Comparison of ENCODE assay signal across 24 cellular contexts in the genomic region with DNA sequence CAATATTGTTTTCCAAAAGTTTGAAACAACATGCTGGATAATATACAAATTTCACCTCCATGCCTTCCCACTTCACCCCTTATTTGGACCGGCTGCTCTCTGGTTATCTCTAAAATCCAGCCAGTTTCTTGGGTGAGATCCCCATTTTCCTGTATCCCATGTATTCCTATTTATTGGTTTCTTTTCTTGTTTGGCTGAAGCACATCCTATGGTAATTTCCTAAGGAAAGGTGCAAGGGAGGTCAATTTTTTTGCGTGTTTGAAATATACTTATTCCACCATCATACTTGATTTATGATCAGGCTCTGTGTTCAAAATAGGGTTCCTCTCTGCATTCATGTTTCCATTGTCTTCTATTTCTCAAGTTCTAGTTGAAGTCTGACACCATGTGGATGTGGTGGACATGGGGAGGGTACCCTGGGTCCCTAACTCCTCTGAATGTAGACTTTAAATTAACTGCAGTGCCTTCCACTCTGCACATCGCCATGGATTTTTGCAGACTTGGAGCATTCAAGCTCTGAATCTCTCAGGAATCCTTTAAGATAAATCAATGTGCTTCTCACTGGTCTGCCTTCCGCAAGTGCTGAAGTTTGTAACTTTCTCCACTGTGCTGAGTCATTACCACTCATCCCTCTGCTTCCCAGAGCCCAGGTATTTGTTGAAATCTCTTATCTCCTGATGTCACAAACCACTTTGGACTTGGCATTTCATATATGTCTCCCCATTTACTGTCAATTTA. TPM values are rescaled to one million over a fixed set of nuclear protein-coding genes. Genes with fewer than 3 reads are reported as not detected.
A peak's percentile ranks its signal among the peaks of the same experiment; 100 is the strongest.
DNase-seq lines count a peak whose midpoint lies in the region; ATAC-seq, FAIRE-seq and TF ChIP-seq lines count a peak whose summit lies in the region.
"Had no signal": no experiment of that assay in that cellular context is flagged by ENCODE, and none has a peak within 500 bp of the region (broad histone marks: within the 10 kb centered on the region; RNA-seq: fewer than 3 reads in every experiment).

No MANE protein-coding gene starts in this region.

- peak in 1 of 2 experiments; percentile 31; a peak in 2 of 4 replicates for TF ChIP-seq RAD21 in K562 (CRISPR knock-in tag; conservative IDR thresholded peaks at IDR 0.05 in 1 of 2, IDR thresholded peaks at IDR 0.05 in 1 of 2)
- TF ChIP-seq RAD21 in HepG2 (CRISPR knock-in tag; IDR thresholded peaks at IDR 0.05): no peak

- CTCF ChIA-PET in K562 (lab: Yijun Ruan, JAX; ENCODE audit: low intra/inter-chr PET ratio) (no interaction called here), HepG2 (lab: Yijun Ruan, JAX; ENCODE audit: low intra/inter-chr PET ratio, low total read pairs) (no interaction called here)

- H3K27ac ChIP-seq in GM23338 (ENCODE audit: low read depth): no peak overlapping the region
- H3K27ac ChIP-seq in OCI-LY3 (ENCODE audit: low read length): no peak overlapping the region
- H3K27ac ChIP-seq in K562 (ENCODE audit: extremely low read depth, low read depth, low read length): no peak overlapping the region
- H3K27ac ChIP-seq in HepG2 (ENCODE audit: extremely low read length, insufficient read depth, low read length): no peak overlapping the region
- H3K27ac ChIP-seq: adrenal gland; BLaER1 treated with 17β-estradiol and CSF1 and Interleukin-3, amounts not matched to agents 10 nM and 100 nM; colonic mucosa; epithelial cell of prostate; heart left ventricle; neutrophil; testis had no signal

- H2AFZ ChIP-seq in GM23338: no peak overlapping the region
- no peak overlapping the region for H2AFZ ChIP-seq in OCI-LY3 (ENCODE audit: low read depth, low read length)
- no peak overlapping the region for H2AFZ ChIP-seq in K562 (ENCODE audit: low read depth, low read length)
- H2AFZ ChIP-seq in HepG2 (ENCODE audit: low read length): no peak overlapping the region

- no peak overlapping the region for H3K4me3 Mint-ChIP-seq in GM23338
- H3K4me3 Mint-ChIP-seq in activated naive CD8-positive, alpha-beta T cell treated with anti-CD3 and anti-CD28 coated beads for 36 hours: no peak overlapping the region
- H3K4me3 Mint-ChIP-seq in type B pancreatic cell: no peak overlapping the region
- H3K4me3 Mint-ChIP-seq: activated CD4-positive, alpha-beta memory T cell treated with anti-CD3 and anti-CD28 coated beads, Interleukin-2, amount 10 ng/mL, durations not matched to agents 7 days and 5 days had no signal

- 3% methylated on average over 4 of the region's 4 CpGs for WGBS in K562 (ENCODE audit: insufficient coverage, low coverage, missing lambda C conversion rate)
- WGBS in HepG2 (ENCODE audit: low lambda C conversion rate): 49% methylated on average over 4 of the region's 4 CpGs

- no peaks in the 10 kb centered on the region for H3K9me2 ChIP-seq in GM23338 (ENCODE audit: insufficient read depth)

- TF ChIP-seq POLR2A in K562 (conservative IDR thresholded peaks at IDR 0.05) (no peak), HepG2 (IDR thresholded peaks at IDR 0.05; ENCODE audit: insufficient read depth in 1 of 2, low read depth in 2 of 2, low read length in 2 of 2) (no peak)

- in situ Hi-C loops in K562 (cut with MboI) (no loop called here), HepG2 (cut with HindIII; ENCODE audit: extremely low pct_ligation_motif_present, low pct_unique_long_range_greater_than_20kb) (loop anchor here (25.0 kb wide), 1 partner anchor 563 kb away; no protein-coding TSS in a partner anchor)

- BruUV-seq in K562 (replicated peaks; lab: Mats Ljungman, UMichigan): no TSS peak
- BruUV-seq in HepG2 (replicated peaks; lab: Mats Ljungman, UMichigan): no TSS peak

- H3K9me3 ChIP-seq in OCI-LY3 (ENCODE audit: insufficient read depth, low read length) (no peaks in the 10 kb centered on the region), K562 (replicated peaks; ENCODE audit: control insufficient read depth, insufficient read depth, low read depth, low read length) (no peaks in the 10 kb centered on the region), HepG2 (ENCODE audit: low read length) (no peaks in the 10 kb centered on the region)
- H3K9me3 ChIP-seq: adrenal gland; BLaER1 treated with 17β-estradiol and CSF1 and Interleukin-3, amounts not matched to agents 10 nM and 100 nM; colonic mucosa; heart left ventricle; neutrophil; sigmoid colon; testis had no signal

- H3K27ac Mint-ChIP-seq in GM23338 (peak overlapping the region; percentile 50; the same call in 1 of the 2 replicates), type B pancreatic cell (no peak overlapping the region)
- H3K27ac Mint-ChIP-seq in activated naive CD8-positive, alpha-beta T cell treated with anti-CD3 and anti-CD28 coated beads for 36 hours: no peak overlapping the region
- H3K27ac Mint-ChIP-seq: activated CD4-positive, alpha-beta memory T cell treated with anti-CD3 and anti-CD28 coated beads, Interleukin-2, amount 10 ng/mL, durations not matched to agents 7 days and 5 days had no signal

- ATAC-seq in GM23338 (no peak), K562 (peak; percentile 36), HepG2 (no peak), HG02623 (IDR thresholded peaks at IDR 0.05; ENCODE audit: unreplicated experiment) (no peak)
- ATAC-seq: heart left ventricle had no signal

- no peak for TF ChIP-seq EP300 in K562 (IDR thresholded peaks at IDR 0.05; ENCODE audit: low read length)
- TF ChIP-seq EP300 in HepG2 (IDR thresholded peaks at IDR 0.05; ENCODE audit: low read depth in 2 of 2, low read length in 2 of 2): no peak
- TF ChIP-seq EP300 in HepG2 (CRISPR knock-in tag; IDR thresholded peaks at IDR 0.05; ENCODE audit: borderline replicate concordance): no peak

- H3K4me3 ChIP-seq in GM23338 (no peak overlapping the region), OCI-LY3 (ENCODE audit: low read length) (no peak overlapping the region), K562 (no peak overlapping the region), HepG2 (replicated peaks in 1 of 3; ENCODE audit: insufficient read depth in 1 of 3, low read depth in 2 of 3, low read length in 3 of 3) (no peak overlapping the region)
- H3K4me3 ChIP-seq: adrenal gland; BLaER1 treated with 17β-estradiol and CSF1 and Interleukin-3, amounts not matched to agents 10 nM and 100 nM; colonic mucosa; heart left ventricle; sigmoid colon; testis had no signal

- H3K36me3 Mint-ChIP-seq in GM23338 (ENCODE audit: low read depth): no peaks in the 10 kb centered on the region
- H3K36me3 Mint-ChIP-seq in activated naive CD8-positive, alpha-beta T cell treated with anti-CD3 and anti-CD28 coated beads for 36 hours: no peaks in the 10 kb centered on the region
- H3K36me3 Mint-ChIP-seq in type B pancreatic cell: no peaks in the 10 kb centered on the region

- H3K9ac ChIP-seq in OCI-LY3 (ENCODE audit: low read length): no peak overlapping the region
- no peak overlapping the region for H3K9ac ChIP-seq in K562 (ENCODE audit: insufficient read depth in 1 of 2, low read depth in 2 of 2, low read length in 2 of 2)
- no peak overlapping the region for H3K9ac ChIP-seq in HepG2 (ENCODE audit: insufficient read depth, low read depth, low read length)
- H3K9ac ChIP-seq: BLaER1 treated with 17β-estradiol and CSF1 and Interleukin-3, amounts not matched to agents 10 nM and 100 nM had no signal

- H4K20me1 ChIP-seq in GM23338 (replicated peaks; ENCODE audit: insufficient read depth) (no peaks in the 10 kb centered on the region), OCI-LY3 (ENCODE audit: insufficient read depth, low read length) (no peaks in the 10 kb centered on the region), K562 (replicated peaks; ENCODE audit: control insufficient read depth, insufficient read depth, low read length) (no peaks in the 10 kb centered on the region), HepG2 (ENCODE audit: insufficient read depth, low read length) (peaks cover 13% of the 10 kb centered on the region; the same call in 1 of the 2 replicates)

- peaks cover 28% of the 10 kb centered on the region for H3K4me1 Mint-ChIP-seq in GM23338
- H3K4me1 Mint-ChIP-seq in activated naive CD8-positive, alpha-beta T cell treated with anti-CD3 and anti-CD28 coated beads for 36 hours: peaks cover 2% of the 10 kb centered on the region
- H3K4me1 Mint-ChIP-seq in type B pancreatic cell (ENCODE audit: unreplicated experiment): peaks cover 36% of the 10 kb centered on the region
- H3K4me1 Mint-ChIP-seq: activated CD4-positive, alpha-beta memory T cell treated with anti-CD3 and anti-CD28 coated beads, Interleukin-2, amount 10 ng/mL, durations not matched to agents 7 days and 5 days had no signal

- no peaks in the 10 kb centered on the region for H3K36me3 ChIP-seq in GM23338 (ENCODE audit: insufficient read depth)
- no peaks in the 10 kb centered on the region for H3K36me3 ChIP-seq in OCI-LY3 (replicated peaks; ENCODE audit: low read depth, low read length)
- no peaks in the 10 kb centered on the region for H3K36me3 ChIP-seq in K562 (ENCODE audit: control insufficient read depth, insufficient read depth, low read length)
- H3K36me3 ChIP-seq in HepG2 (replicated peaks in 1 of 2; ENCODE audit: control insufficient read depth in 1 of 2, insufficient read depth in 2 of 2, low read length in 2 of 2): no peaks in the 10 kb centered on the region
- H3K36me3 ChIP-seq: adrenal gland; BLaER1 treated with 17β-estradiol and CSF1 and Interleukin-3, amounts not matched to agents 10 nM and 100 nM; colonic mucosa; heart left ventricle; neutrophil; sigmoid colon had no signal

- H3K9me1 ChIP-seq in K562 (ENCODE audit: control insufficient read depth, insufficient read depth, low read length): no peaks in the 10 kb centered on the region

- POLR2A ChIA-PET in K562 (lab: Yijun Ruan, JAX) (no interaction called here), HepG2 (lab: Yijun Ruan, JAX) (no interaction called here)

- H3K79me2 ChIP-seq in GM23338 (replicated peaks; ENCODE audit: insufficient read depth) (no peaks in the 10 kb centered on the region), OCI-LY3 (ENCODE audit: low read length) (no peaks in the 10 kb centered on the region), K562 (ENCODE audit: control insufficient read depth, insufficient read depth, low read length) (no peaks in the 10 kb centered on the region), HepG2 (ENCODE audit: insufficient read depth, low read length) (no peaks in the 10 kb centered on the region)

- no peak for DNase-seq in GM23338 (ENCODE audit: low spot score)
- DNase-seq in K562 (ENCODE audit: extremely low read depth in 1 of 4, low spot score in 3 of 4): peak in 3 of 4 experiments; percentile 31 to 45 (median 38)
- no peak for DNase-seq in HepG2 (ENCODE audit: low spot score)
- DNase-seq in activated naive CD8-positive, alpha-beta T cell treated with anti-CD3 and anti-CD28 coated beads for 36 hours: no peak
- no peak for DNase-seq in D721Med (ENCODE audit: insufficient read length, low spot score)
- DNase-seq in type B pancreatic cell (ENCODE audit: extremely low spot score, unreplicated experiment): no peak
- DNase-seq: activated CD4-positive, alpha-beta memory T cell treated with anti-CD3 and anti-CD28 coated beads, Interleukin-2, amount 10 ng/mL, durations not matched to agents 7 days and 5 days; adrenal gland; colonic mucosa; DMS79 treated with DMSO at 0.1 percent for 48 hours; H7; heart left ventricle; islet precursor cell; NCI-H1092; NCI-H2171; sigmoid colon; stimulated activated CD4-positive, alpha-beta T cell treated with anti-CD3 and anti-CD28 coated beads, Interleukin-4, amount 100 ng/mL, for 1 hour; stimulated activated CD8-positive, alpha-beta memory T cell treated with anti-CD3 and anti-CD28 coated beads, Interleukin-4, amount 100 ng/mL, for 48 hours; testis had no signal

- TF ChIP-seq CTCF in GM23338 (conservative IDR thresholded peaks at IDR 0.05; ENCODE audit: low read depth in 2 of 2) (no peak), OCI-LY3 (IDR thresholded peaks at IDR 0.05; ENCODE audit: low read depth, low read length) (peak; percentile 37), K562 (IDR thresholded peaks at IDR 0.05 in 2 of 3, conservative IDR thresholded peaks at IDR 0.05 in 1 of 3; ENCODE audit: insufficient read depth in 2 of 3, low read depth in 1 of 3, low read length in 3 of 3) (peak in 1 of 3 experiments; percentile 19; a peak in 1 of 6 replicates), HepG2 (CRISPR knock-in tag; IDR thresholded peaks at IDR 0.05) (peak; percentile 32; the same call in 1 of the 2 replicates), D721Med (IDR thresholded peaks at IDR 0.05; ENCODE audit: insufficient read depth, missing control alignments) (no peak), type B pancreatic cell (conservative IDR thresholded peaks at IDR 0.05) (no peak)

- H3K27me3 ChIP-seq in GM23338 (ENCODE audit: insufficient read depth): no peaks in the 10 kb centered on the region
- H3K27me3 ChIP-seq in OCI-LY3 (ENCODE audit: low read depth, low read length): no peaks in the 10 kb centered on the region
- peaks cover 11 to 25% of the 10 kb centered on the region in 2 experiments for H3K27me3 ChIP-seq in K562 (ENCODE audit: control insufficient read depth in 2 of 2, insufficient read depth in 2 of 2, low read length in 2 of 2)
- H3K27me3 ChIP-seq in HepG2 (ENCODE audit: control insufficient read depth in 1 of 2, insufficient read depth in 2 of 2, low read length in 2 of 2): peaks cover 10 to 85% of the 10 kb centered on the region in 2 experiments; a peak in 4 of 5 replicates
- H3K27me3 ChIP-seq: adrenal gland, colonic mucosa, sigmoid colon, testis had no signal

- H3K4me1 ChIP-seq in GM23338 (ENCODE audit: insufficient read depth) (peaks cover 20% of the 10 kb centered on the region; the same call in 1 of the 2 replicates), OCI-LY3 (ENCODE audit: low read length) (peaks cover 53% of the 10 kb centered on the region), K562 (replicated peaks in 1 of 2; ENCODE audit: control insufficient read depth in 2 of 2, insufficient read depth in 2 of 2, low read length in 2 of 2) (peaks cover 5% of the 10 kb centered on the region in 2 experiments; a peak in 3 of 5 replicates), HepG2 (ENCODE audit: insufficient read depth, low read length) (0 out of 2 replicates have a peak, but pooled peaks cover 8% of the 10 kb centered on the region)
- H3K4me1 ChIP-seq: colonic mucosa had no signal

- peaks cover 19% of the 10 kb centered on the region for H3K27me3 Mint-ChIP-seq in GM23338 (ENCODE audit: insufficient read depth, low read depth, poor library complexity)
- H3K27me3 Mint-ChIP-seq in activated naive CD8-positive, alpha-beta T cell treated with anti-CD3 and anti-CD28 coated beads for 36 hours: peaks cover 11% of the 10 kb centered on the region
- peaks cover 29% of the 10 kb centered on the region for H3K27me3 Mint-ChIP-seq in type B pancreatic cell

- H3K4me2 ChIP-seq in GM23338: no peak overlapping the region
- no peak overlapping the region for H3K4me2 ChIP-seq in OCI-LY3 (ENCODE audit: low read length)
- H3K4me2 ChIP-seq in K562 (ENCODE audit: insufficient read depth, low read length): no peak overlapping the region
- no peak overlapping the region for H3K4me2 ChIP-seq in HepG2 (ENCODE audit: low read depth, low read length)
- H3K4me2 ChIP-seq: BLaER1 treated with 17β-estradiol and CSF1 and Interleukin-3, amounts not matched to agents 10 nM and 100 nM had no signal

- intact Hi-C loops in K562 (cut with micrococcal nuclease) (no loop called here), HepG2 (cut with micrococcal nuclease; ENCODE audit: unreplicated experiment) (loop anchor here (5.0 kb wide), 1 partner anchor 637 kb away; no protein-coding TSS in a partner anchor)

- H3K9me3 Mint-ChIP-seq in GM23338 (no peaks in the 10 kb centered on the region; the same call in 2 of the 3 replicates), type B pancreatic cell (no peaks in the 10 kb centered on the region)
- H3K9me3 Mint-ChIP-seq in activated naive CD8-positive, alpha-beta T cell treated with anti-CD3 and anti-CD28 coated beads for 36 hours: no peaks in the 10 kb centered on the region
- H3K9me3 Mint-ChIP-seq: activated CD4-positive, alpha-beta memory T cell treated with anti-CD3 and anti-CD28 coated beads, Interleukin-2, amount 10 ng/mL, durations not matched to agents 7 days and 5 days had no signal

- no peaks in the 10 kb centered on the region for H3F3A ChIP-seq in GM23338 (replicated peaks; ENCODE audit: low read depth)

- FAIRE-seq in K562 (lab: Jason Lieb, UNC) (peak; percentile 83), HepG2 (lab: Jason Lieb, UNC) (no peak), D721Med (lab: Jason Lieb, UNC) (no peak)

RNA-seq across cellular contexts. Expression of a gene that starts 52.1 kb away (rescaled TPM):
- total RNA-seq in GM23338 (2014; rRNA removed; shearing (Covaris generic)): 55.7 and 79.5 TPM in 2 replicates
- polyA plus RNA-seq in GM23338 (2016; fragmentation: Nextera tagmentation; extraction: Ambion mirVana) (9.2 and 10.4 TPM in 2 replicates), K562 (2011; rRNA removed) (6.4 and 14.8 TPM in 2 replicates), K562 (2014; fragmentation: Illumina TruSeq; extraction: Trizol) (14.4 and 30.2 TPM in 2 replicates), K562 (2014; fragmentation: Nextera tagmentation; extraction: Ambion mirVana) (1 to 10 TPM; 1.5 to 2.3 TPM), K562 (2014; rRNA removed) (21.1 and 25.2 TPM in 2 replicates), HepG2 (2011; rRNA removed) (10.8 and 13.8 TPM in 2 replicates)
- total RNA-seq in K562 (2011; cell fraction: chromatin; rRNA removed; ENCODE audit: low replicate concordance): 47.5 and 98.2 TPM in 2 replicates
- 56.7 and 69.2 TPM in 2 replicates for total RNA-seq in K562 (2011; cell fraction: nucleolus; rRNA removed)
- total RNA-seq in K562 (2011; cell fraction: nucleoplasm; rRNA removed): 49.1 and 56.6 TPM in 2 replicates
- total RNA-seq in K562 (2014; rRNA removed) (26.9 and 31.6 TPM in 2 replicates), K562 (2014; rRNA removed; fragmentation: Illumina TruSeq; extraction: Trizol) (13.4 and 14.2 TPM in 2 replicates), K562 (2015; rRNA removed; fragmentation: Illumina TruSeq; extraction: Trizol) (14.1 and 14.3 TPM in 2 replicates), K562 (2021) (78.3 and 84.2 TPM in 2 replicates), HepG2 (2016; rRNA removed; fragmentation: Illumina TruSeq; extraction: Trizol) (11.9 TPM in 2 replicates), type B pancreatic cell (ENCODE audit: low replicate concordance) (109 and 185 TPM in 2 replicates)
- 8.4 and 9.7 TPM in 2 replicates for polyA plus RNA-seq in K562 (2011; cell fraction: cytosol; rRNA removed)
- 34.5 and 47.6 TPM in 2 replicates for polyA plus RNA-seq in K562 (2011; cell fraction: nucleus; rRNA removed)
- polyA plus RNA-seq in K562 (2012): 33.7 and 52.9 TPM in 2 replicates
- 32.3 and 47.1 TPM in 2 replicates for polyA minus RNA-seq in K562 (2011; rRNA and poly(A)+ RNA removed)
- polyA minus RNA-seq in K562 (2011; cell fraction: cytosol; rRNA and poly(A)+ RNA removed): 34.6 and 56.1 TPM in 2 replicates
- polyA minus RNA-seq in K562 (2011; cell fraction: nucleus; rRNA and poly(A)+ RNA removed): 45.1 and 56.8 TPM in 2 replicates
- 4.3 and 4.6 TPM in 2 replicates for total RNA-seq in HepG2 (2016; cell fraction: cytosol; rRNA removed; fragmentation: Illumina TruSeq; extraction: Trizol; ENCODE audit: low read depth)
- 11.3 and 13.4 TPM in 2 replicates for total RNA-seq in HepG2 (2016; cell fraction: insoluble cytoplasmic fraction; rRNA removed; fragmentation: Illumina TruSeq; extraction: Trizol)
- total RNA-seq in HepG2 (2016; cell fraction: membrane; rRNA removed; fragmentation: Illumina TruSeq; extraction: Trizol): 6.8 and 8.2 TPM in 2 replicates
- total RNA-seq in HepG2 (2016; cell fraction: nucleus; rRNA removed; fragmentation: Illumina TruSeq; extraction: Trizol): 17.8 and 18.8 TPM in 2 replicates
- 7.1 and 8.6 TPM in 2 replicates for polyA plus RNA-seq in HepG2 (2011; cell fraction: cytosol; rRNA removed)
- polyA plus RNA-seq in HepG2 (2011; cell fraction: nucleus; rRNA removed): 48.8 and 69.4 TPM in 2 replicates
- polyA plus RNA-seq in HepG2 (2012): 21.9 and 27.0 TPM in 2 replicates
- 0.89 and 1.1 TPM in 2 replicates for polyA plus RNA-seq in HepG2 (2016; cell fraction: cytosol; fragmentation: Illumina TruSeq; extraction: Trizol; ENCODE audit: low read depth)
- polyA plus RNA-seq in HepG2 (2016; cell fraction: insoluble cytoplasmic fraction; fragmentation: Illumina TruSeq; extraction: Trizol; ENCODE audit: low read depth): 11.5 and 15.8 TPM in 2 replicates
- polyA plus RNA-seq in HepG2 (2016; cell fraction: membrane; fragmentation: Illumina TruSeq; extraction: Trizol; ENCODE audit: low read depth): 2.4 and 4.2 TPM in 2 replicates
- polyA plus RNA-seq in HepG2 (2016; cell fraction: nucleus; fragmentation: Illumina TruSeq; extraction: Trizol; ENCODE audit: insufficient read depth, low read depth): 22.7 and 23.0 TPM in 2 replicates
- 51.1 and 121 TPM in 2 replicates for polyA minus RNA-seq in HepG2 (2011; rRNA and poly(A)+ RNA removed; ENCODE audit: low replicate concordance)
- 16.1 and 16.6 TPM in 2 replicates for polyA minus RNA-seq in HepG2 (2011; cell fraction: cytosol; rRNA and poly(A)+ RNA removed)
- polyA minus RNA-seq in HepG2 (2011; cell fraction: nucleus; rRNA and poly(A)+ RNA removed): 57.1 and 60.3 TPM in 2 replicates
- total RNA-seq in activated naive CD8-positive, alpha-beta T cell treated with anti-CD3 and anti-CD28 coated beads for 36 hours: 10 to 100 TPM; 70.8 to 71.6 TPM

Comparison
In these comparisons a context has a peak if more than half of its experiments do, and no peak if none do; other contexts are left out.
1. DNase-seq: peak in K562 (3 of 4); none in GM23338 (single experiment), HepG2 (single experiment), activated naive CD8-positive, alpha-beta T cell treated with anti-CD3 and anti-CD28 coated beads for 36 hours (single experiment), D721Med (single experiment) and type B pancreatic cell (single experiment).
2. CTCF ChIP-seq: peak in OCI-LY3 (single experiment) and HepG2 (single experiment); none in GM23338 (0 of 2), D721Med (single experiment) and type B pancreatic cell (single experiment).